Comparison of ENCODE assay signal across 7 cellular contexts in genomic region chr7:2862831-2863361, GRCh38. TPM values are rescaled to one million over a fixed set of nuclear protein-coding genes. Genes with fewer than 3 reads are reported as not detected.
DNase-seq lines count a peak whose midpoint lies in the region; ATAC-seq and TF ChIP-seq lines count a peak whose summit lies in the region.

No MANE protein-coding gene starts in this region.

- TF ChIP-seq CTCF in activated B cell treated with CpG ODN at 0.5 μM for 24 hours (IDR thresholded peaks at IDR 0.05), result no peak

- no peak for ATAC-seq in activated B cell treated with CpG ODN at 0.5 μM for 24 hours (ENCODE audit: low read depth)
- peak; percentile 12 to 22 for ATAC-seq in right cardiac atrium
- no peak for ATAC-seq in GM21528 (IDR thresholded peaks at IDR 0.05; ENCODE audit: low FRiP score, unreplicated experiment)

- H3K4me1 Mint-ChIP-seq in activated B cell treated with CpG ODN at 0.5 μM for 24 hours, result peaks cover 24% of the 10 kb centered on the region

- no peaks in the 10 kb centered on the region for H3K36me3 Mint-ChIP-seq in activated B cell treated with CpG ODN at 0.5 μM for 24 hours (ENCODE audit: low read depth)

- H3K9me3 ChIP-seq in right cardiac atrium (ENCODE audit: control insufficient read depth, low read length), result no peaks in the 10 kb centered on the region

- intact Hi-C loops in activated B cell treated with CpG ODN at 0.5 μM for 24 hours (cut with micrococcal nuclease) (loop anchor here (1.0 to 10.0 kb wide), 2 partner anchors 19 to 542 kb away; partner anchors contain the start of gene GNA12), right cardiac atrium (cut with DNase I) (loop anchor here in 1 of 4 donors (10.0 kb wide), 1 partner anchor 1032 kb away; no protein-coding TSS in a partner anchor)

- H3K27ac Mint-ChIP-seq in activated B cell treated with CpG ODN at 0.5 μM for 24 hours, result peak overlapping the region; percentile 10

- peak; percentile 30 for DNase-seq in HK-2 (ENCODE audit: unreplicated experiment)
- no peak for DNase-seq in activated B cell treated with CpG ODN at 0.5 μM for 24 hours
- peak; percentile 35 to 74 (median 68) for DNase-seq in right cardiac atrium
- no peak for DNase-seq in substantia nigra (lab: John Stamatoyannopoulos, UW)
- DNase-seq in HCEC 1CT, result no peak
- DNase-seq in GM03348 (ENCODE audit: low spot score), result no peak

- POLR2A ChIA-PET in activated B cell treated with CpG ODN at 0.5 μM for 24 hours (lab: Charles Lee), result interaction anchor here (0.6 to 1.2 kb wide), 2 partner anchors 153 to 1898 kb away, joined by 3 to 6 read pairs; no protein-coding TSS in a partner anchor

- no peaks in the 10 kb centered on the region for H3K27me3 ChIP-seq in right cardiac atrium (ENCODE audit: control insufficient read depth, insufficient read depth)

- H3K27ac ChIP-seq in right cardiac atrium (ENCODE audit: low read length), result peak overlapping the region; percentile 91
- H3K27ac ChIP-seq in substantia nigra (ENCODE audit: low read depth, low read length, poor library complexity, severe bottlenecking), result peak overlapping the region; percentile 37

- peaks cover 4% of the 10 kb centered on the region for H3K4me1 ChIP-seq in right cardiac atrium (ENCODE audit: control insufficient read depth, insufficient read depth, low read length)

- CTCF ChIA-PET in activated B cell treated with CpG ODN at 0.5 μM for 24 hours (lab: Charles Lee), result no interaction called here

- WGBS in right cardiac atrium, result 84% methylated on average over 22 of the region's 22 CpGs

- H3K9me3 Mint-ChIP-seq in activated B cell treated with CpG ODN at 0.5 μM for 24 hours, result no peaks in the 10 kb centered on the region

- H3K27me3 Mint-ChIP-seq in activated B cell treated with CpG ODN at 0.5 μM for 24 hours, result no peaks in the 10 kb centered on the region

- peak overlapping the region; percentile 66 for H3K4me3 Mint-ChIP-seq in activated B cell treated with CpG ODN at 0.5 μM for 24 hours

- H3K4me3 ChIP-seq in right cardiac atrium (ENCODE audit: low read length), result no peak overlapping the region

RNA-seq across cellular contexts. Expression of gene GNA12, which starts 18.8 kb away (rescaled TPM):
- 52.3 and 54.6 TPM in 2 replicates for total RNA-seq in activated B cell treated with CpG ODN at 0.5 μM for 24 hours
- total RNA-seq in right cardiac atrium, result 10 to 100 TPM; 60.8 to 68.1 (median 64.4) TPM
- polyA plus RNA-seq in right cardiac atrium, result 32.8 TPM

Comparison
In these comparisons a context has a peak if more than half of its experiments do, and no peak if none do; other contexts are left out.
1. DNase-seq: peak in HK-2 (single experiment) and right cardiac atrium (3 of 3); none in activated B cell treated with CpG ODN at 0.5 μM for 24 hours (single experiment), substantia nigra (0 of 49), HCEC 1CT (single experiment) and GM03348 (single experiment).
2. ATAC-seq: peak in right cardiac atrium (2 of 2); none in activated B cell treated with CpG ODN at 0.5 μM for 24 hours (single experiment) and GM21528 (single experiment).